1 cellular context compared by ENCODE assay signal in genomic region chr14:104724407-104724980, GRCh38.
TF ChIP-seq lines count a peak whose summit lies in the region.

No MANE protein-coding gene starts in this region.

TF ChIP-seq in IMR-90, 13 proteins besides CTCF, POLR2A, EP300 and RAD21 (continued from another document):
- TF ChIP-seq ELK1 (IDR thresholded peaks at IDR 0.05; ENCODE audit: borderline replicate concordance, low read depth, low read length) (no peak), CHD1 (IDR thresholded peaks at IDR 0.05; ENCODE audit: low read depth, low read length) (no peak)
